In genomic region chr22:49880281-49880680, GRCh38 we compare ENCODE assay signal across 9 cellular contexts. TPM values are rescaled to one million over a fixed set of nuclear protein-coding genes. Genes with fewer than 3 reads are reported as not detected.
DNase-seq lines count a peak whose midpoint lies in the region; ATAC-seq and TF ChIP-seq lines count a peak whose summit lies in the region.
"Had no signal": no experiment of that assay in that cellular context is flagged by ENCODE, and none has a peak within 500 bp of the region (broad histone marks: within the 10 kb centered on the region; RNA-seq: fewer than 3 reads in every experiment).

No MANE protein-coding gene starts in this region.

- H3K4me1 ChIP-seq in Loucy (ENCODE audit: insufficient read depth, low read length, poor library complexity, severe bottlenecking), result peaks cover 23% of the 10 kb centered on the region

- H3K4me3 Mint-ChIP-seq in activated CD4-positive, alpha-beta T cell treated with anti-CD3 and anti-CD28 coated beads for 36 hours, result peak overlapping the region; percentile 7
- H3K4me3 Mint-ChIP-seq in progenitor cell of endocrine pancreas (ENCODE audit: low read depth) (no peak overlapping the region), HFFc6 (no peak overlapping the region)

- H3K4me1 Mint-ChIP-seq in activated CD4-positive, alpha-beta T cell treated with anti-CD3 and anti-CD28 coated beads for 36 hours, result peaks cover 28% of the 10 kb centered on the region
- peaks cover 3% of the 10 kb centered on the region for H3K4me1 Mint-ChIP-seq in progenitor cell of endocrine pancreas (ENCODE audit: low read depth)
- peaks cover 14% of the 10 kb centered on the region for H3K4me1 Mint-ChIP-seq in HFFc6 (ENCODE audit: low read depth)

- no peaks in the 10 kb centered on the region for H3K9me3 Mint-ChIP-seq in activated CD4-positive, alpha-beta T cell treated with anti-CD3 and anti-CD28 coated beads for 36 hours (ENCODE audit: low read depth)
- H3K9me3 Mint-ChIP-seq in progenitor cell of endocrine pancreas (ENCODE audit: low read depth), result peaks cover 19% of the 10 kb centered on the region
- peaks cover 23% of the 10 kb centered on the region for H3K9me3 Mint-ChIP-seq in HFFc6

- peak; percentile 68 for ATAC-seq in activated CD4-positive, alpha-beta T cell treated with anti-CD3 and anti-CD28 coated beads for 36 hours

- peak overlapping the region; percentile 44 for H3K9ac ChIP-seq in Loucy (ENCODE audit: low read depth, low read length, poor library complexity, severe bottlenecking)

- H3K9me2 ChIP-seq in Loucy (replicated peaks; ENCODE audit: low read depth, low read length), result no peaks in the 10 kb centered on the region

- DNase-seq in activated CD4-positive, alpha-beta T cell treated with anti-CD3 and anti-CD28 coated beads for 36 hours, result peak; percentile 45
- DNase-seq in activated CD4-positive, alpha-beta T cell treated with anti-CD3 and anti-CD28 coated beads for 48 hours, result no peak
- peak; percentile 13 for DNase-seq in choroid plexus epithelial cell (ENCODE audit: low read depth)
- DNase-seq in progenitor cell of endocrine pancreas (ENCODE audit: low spot score, unreplicated experiment), result no peak
- no peak for DNase-seq in HFFc6
- no peak for DNase-seq in amygdala (lab: John Stamatoyannopoulos, UW)
- DNase-seq in activated CD8-positive, alpha-beta memory T cell treated with anti-CD3 and anti-CD28 coated beads, Interleukin-2, amount 50 U/mL, for 48 hours, result no peak
- DNase-seq: NCI-H2227 treated with DMSO at 0.1 percent for 48 hours had no signal

- H3K79me2 ChIP-seq in Loucy (ENCODE audit: insufficient read depth, low read length), result peaks cover 98% of the 10 kb centered on the region

- peak overlapping the region; percentile 70 for H3K4me2 ChIP-seq in Loucy (ENCODE audit: low read depth, low read length, poor library complexity, severe bottlenecking)

- no peak overlapping the region for H2AFZ ChIP-seq in Loucy (ENCODE audit: low read length)

- H3K36me3 Mint-ChIP-seq in activated CD4-positive, alpha-beta T cell treated with anti-CD3 and anti-CD28 coated beads for 36 hours (ENCODE audit: low read depth), result peaks cover 37% of the 10 kb centered on the region
- H3K36me3 Mint-ChIP-seq in progenitor cell of endocrine pancreas (ENCODE audit: insufficient read depth) (peaks cover 56% of the 10 kb centered on the region), HFFc6 (ENCODE audit: low read depth) (peaks cover 64% of the 10 kb centered on the region)

- CTCF ChIA-PET in activated CD4-positive, alpha-beta T cell treated with anti-CD3 and anti-CD28 coated beads for 36 hours (lab: Charles Lee), result interaction anchor here (1.2 kb wide), 1 partner anchor 20 kb away, joined by 3 read pairs; no protein-coding TSS in a partner anchor

- H3K27me3 ChIP-seq in Loucy (ENCODE audit: insufficient read depth, low read length, poor library complexity, severe bottlenecking), result no peaks in the 10 kb centered on the region

- POLR2A ChIA-PET in activated CD4-positive, alpha-beta T cell treated with anti-CD3 and anti-CD28 coated beads for 36 hours (lab: Charles Lee), result no interaction called here

- H3K36me3 ChIP-seq in Loucy (ENCODE audit: insufficient read depth, low read length), result peaks cover 41% of the 10 kb centered on the region; the same call in 1 of the 2 replicates

- H3F3A ChIP-seq in Loucy (ENCODE audit: low read depth), result 0 out of 2 replicates have a peak, but pooled peaks cover 3% of the 10 kb centered on the region

- peak overlapping the region; percentile 39 for H3K27ac Mint-ChIP-seq in activated CD4-positive, alpha-beta T cell treated with anti-CD3 and anti-CD28 coated beads for 36 hours
- H3K27ac Mint-ChIP-seq in progenitor cell of endocrine pancreas (peak overlapping the region; percentile 80), HFFc6 (no peak overlapping the region)

- peaks cover 74% of the 10 kb centered on the region for H4K20me1 ChIP-seq in Loucy (ENCODE audit: insufficient read depth, low read length, poor library complexity, severe bottlenecking)

- intact Hi-C loops in activated CD4-positive, alpha-beta T cell treated with anti-CD3 and anti-CD28 coated beads for 36 hours (cut with DNase I, micrococcal nuclease), result no loop called here

- no peak for TF ChIP-seq CTCF in Loucy (conservative IDR thresholded peaks at IDR 0.05; ENCODE audit: low read length)
- no peak for TF ChIP-seq CTCF in choroid plexus epithelial cell (conservative IDR thresholded peaks at IDR 0.05; ENCODE audit: low read depth, low read length)
- TF ChIP-seq CTCF in progenitor cell of endocrine pancreas (IDR thresholded peaks at IDR 0.05; ENCODE audit: unreplicated experiment), result no peak
- TF ChIP-seq CTCF in HFFc6 (IDR thresholded peaks at IDR 0.05), result no peak

- no peaks in the 10 kb centered on the region for H3K27me3 Mint-ChIP-seq in activated CD4-positive, alpha-beta T cell treated with anti-CD3 and anti-CD28 coated beads for 36 hours
- H3K27me3 Mint-ChIP-seq in progenitor cell of endocrine pancreas (no peaks in the 10 kb centered on the region), HFFc6 (ENCODE audit: insufficient read depth) (peaks cover 1% of the 10 kb centered on the region; the same call in 1 of the 2 replicates)

- H3K4me3 ChIP-seq in Loucy (ENCODE audit: low read length, poor library complexity, severe bottlenecking) (peak overlapping the region; percentile 48), choroid plexus epithelial cell (ENCODE audit: low read depth, low read length) (no peak overlapping the region)

- H3K9me3 ChIP-seq in Loucy (ENCODE audit: insufficient read depth, low read depth, low read length), result no peaks in the 10 kb centered on the region

RNA-seq across cellular contexts. Expression of gene ZBED4, which starts 26.6 kb away (rescaled TPM):
- total RNA-seq in activated CD4-positive, alpha-beta T cell treated with anti-CD3 and anti-CD28 coated beads for 36 hours, result 10 to 100 TPM; 17.3 to 17.4 TPM
- total RNA-seq in progenitor cell of endocrine pancreas, result 34.3 and 36.5 TPM in 2 replicates
- total RNA-seq in HFFc6 (2021; fragmentation: NEBNext Ultra II Directional; extraction: Animal tissue kit (Norgen Biotek cat#: 25700)), result 10 to 100 TPM in 1 of 6 experiments, 1 to 10 TPM in 5; 7.9 to 10.9 (median 9.0) TPM

RNA-seq across cellular contexts. Expression of gene ALG12, which starts 38.0 kb away (rescaled TPM):
- total RNA-seq in activated CD4-positive, alpha-beta T cell treated with anti-CD3 and anti-CD28 coated beads for 36 hours, result 10 to 100 TPM; 13.6 to 13.7 TPM
- total RNA-seq in progenitor cell of endocrine pancreas, result 22.0 and 25.7 TPM in 2 replicates
- total RNA-seq in HFFc6 (2021; fragmentation: NEBNext Ultra II Directional; extraction: Animal tissue kit (Norgen Biotek cat#: 25700)), result 10 to 100 TPM; 17.2 to 25.1 (median 20.2) TPM

RNA-seq across cellular contexts. Expression of gene CRELD2, which starts 38.2 kb away (rescaled TPM):
- 10 to 100 TPM; 15.2 to 16.4 TPM for total RNA-seq in activated CD4-positive, alpha-beta T cell treated with anti-CD3 and anti-CD28 coated beads for 36 hours
- total RNA-seq in progenitor cell of endocrine pancreas, result 42.2 and 42.4 TPM in 2 replicates
- 10 to 100 TPM; 67.9 to 86.8 (median 78.5) TPM for total RNA-seq in HFFc6 (2021; fragmentation: NEBNext Ultra II Directional; extraction: Animal tissue kit (Norgen Biotek cat#: 25700))

RNA-seq across cellular contexts. Expression of gene BRD1, which starts 52.6 kb away (rescaled TPM):
- total RNA-seq in activated CD4-positive, alpha-beta T cell treated with anti-CD3 and anti-CD28 coated beads for 36 hours, result 10 to 100 TPM; 22.1 to 23.6 TPM
- 57.3 and 65.7 TPM in 2 replicates for total RNA-seq in progenitor cell of endocrine pancreas
- total RNA-seq in HFFc6 (2021; fragmentation: NEBNext Ultra II Directional; extraction: Animal tissue kit (Norgen Biotek cat#: 25700)), result 10 to 100 TPM; 17.2 to 20.8 (median 18.1) TPM

Comparison
In these comparisons a context has a peak if more than half of its experiments do, and no peak if none do; other contexts are left out.
1. DNase-seq: peak in activated CD4-positive, alpha-beta T cell treated with anti-CD3 and anti-CD28 coated beads for 36 hours (single experiment) and choroid plexus epithelial cell (single experiment); none in activated CD4-positive, alpha-beta T cell treated with anti-CD3 and anti-CD28 coated beads for 48 hours (single experiment), progenitor cell of endocrine pancreas (single experiment), HFFc6 (single experiment), amygdala (0 of 56) and activated CD8-positive, alpha-beta memory T cell treated with anti-CD3 and anti-CD28 coated beads, Interleukin-2, amount 50 U/mL, for 48 hours (single experiment).